Comparison of ENCODE assay signal across 1 cellular context in genomic region chr3:32758375-32758753, GRCh38.
TF ChIP-seq lines count a peak whose summit lies in the region.

No MANE protein-coding gene starts in this region.

TF ChIP-seq in GM12878, 131 proteins besides CTCF, POLR2A, EP300 and RAD21 (continued from another document):
- TF ChIP-seq ZBTB11 (CRISPR knock-in tag; IDR thresholded peaks at IDR 0.05): no peak
- no peak for TF ChIP-seq BCL3 (IDR thresholded peaks at IDR 0.05; ENCODE audit: borderline replicate concordance, insufficient read depth, low read depth, low read length, poor library complexity, severe bottlenecking)
- TF ChIP-seq SP1 (IDR thresholded peaks at IDR 0.05; ENCODE audit: low read depth, low read length): no peak
- no peak for TF ChIP-seq MEF2B (IDR thresholded peaks at IDR 0.05; ENCODE audit: partially characterized antibody, poor library complexity, severe bottlenecking)
- peak; percentile 26; the same call in 1 of the 2 replicates for TF ChIP-seq RUNX3 (IDR thresholded peaks at IDR 0.05; ENCODE audit: low read length)
